ENCODE assay signal across 21 cellular contexts in genomic region chr11:108984021-108984420, GRCh38.
DNase-seq lines count a peak whose midpoint lies in the region; ATAC-seq and TF ChIP-seq lines count a peak whose summit lies in the region.
"Had no signal": no experiment of that assay in that cellular context is flagged by ENCODE, and none has a peak within 500 bp of the region (broad histone marks: within the 10 kb centered on the region; RNA-seq: fewer than 3 reads in every experiment).

No MANE protein-coding gene starts in this region.

- no peaks in the 10 kb centered on the region for H3K9me3 Mint-ChIP-seq in natural killer cell
- H3K9me3 Mint-ChIP-seq: CD4-positive, alpha-beta T cell had no signal

- H3K79me2 ChIP-seq in GM23248 (ENCODE audit: insufficient read depth): no peaks in the 10 kb centered on the region

- TF ChIP-seq CTCF in natural killer cell (IDR thresholded peaks at IDR 0.05): no peak

- H3K4me3 ChIP-seq in GM23248: no peak overlapping the region
- H3K4me3 ChIP-seq: BLaER1 treated with 17β-estradiol and CSF1 and Interleukin-3, amounts not matched to agents 10 nM and 100 nM; K562 had no signal

- H3K9ac ChIP-seq in GM23248: 0 out of 2 replicates have a peak overlapping the region, but pooled peaks have one; percentile 34
- H3K9ac ChIP-seq: BLaER1 treated with 17β-estradiol and CSF1 and Interleukin-3, amounts not matched to agents 10 nM and 100 nM had no signal

- no peak for ATAC-seq in natural killer cell
- ATAC-seq: K562 had no signal

- DNase-seq in GM23248 (peak; percentile 19), left kidney (ENCODE audit: low read depth, low spot score) (peak; percentile 19), superior temporal gyrus (ENCODE audit: extremely low spot score) (peak; percentile 38), HEK293T (ENCODE audit: extremely low spot score) (no peak), cardiac septum (ENCODE audit: low spot score) (no peak), natural killer cell (no peak)
- DNase-seq: AML-193; CD4-positive, alpha-beta T cell; COR-L47; DMS53; Kasumi-1; MV-4-11; NCI-H1105; NCI-H1436 treated with DMSO at 0.1 percent for 48 hours; NCI-H187 treated with DMSO at 0.1 percent for 48 hours; NCI-H2171 treated with DMSO at 0.1 percent for 48 hours; NCI-H524; NCI-H774 had no signal

- H3K36me3 ChIP-seq in GM23248 (ENCODE audit: low read depth): no peaks in the 10 kb centered on the region
- H3K36me3 ChIP-seq: BLaER1 treated with 17β-estradiol and CSF1 and Interleukin-3, amounts not matched to agents 10 nM and 100 nM had no signal

- H3K4me1 ChIP-seq in GM23248 (ENCODE audit: insufficient read depth): peaks cover 33% of the 10 kb centered on the region

- no peaks in the 10 kb centered on the region for H3K9me2 ChIP-seq in GM23248 (ENCODE audit: insufficient read depth)

- H3F3A ChIP-seq in GM23248 (ENCODE audit: insufficient read depth): peaks cover 24% of the 10 kb centered on the region

- peak overlapping the region; percentile 3 for H3K4me2 ChIP-seq in GM23248 (ENCODE audit: unreplicated experiment)

- WGBS in GM23248 (ENCODE audit: low coverage in 1 of 2, low lambda C conversion rate in 2 of 2, missing lambda C conversion rate in 2 of 2), 2 experiments: 87 to 95% methylated on average over 1 of the region's 1 CpG

- POLR2A ChIA-PET in HEK293T (lab: Yijun Ruan, JAX): no interaction called here

- in situ Hi-C loops in GM23248 (cut with MboI): no loop called here

- CTCF ChIA-PET in HEK293T (lab: Yijun Ruan, JAX): no interaction called here

- intact Hi-C loops in cardiac septum (cut with DNase I): loop anchor here (10.0 kb wide), 1 partner anchor 331 kb away; no protein-coding TSS in a partner anchor
- intact Hi-C loops in natural killer cell (cut with micrococcal nuclease): no loop called here

- no peaks in the 10 kb centered on the region for H3K27me3 ChIP-seq in GM23248 (replicated peaks; ENCODE audit: insufficient read depth)
- H3K27me3 ChIP-seq: BLaER1 treated with 17β-estradiol and CSF1 and Interleukin-3, amounts not matched to agents 10 nM and 100 nM had no signal

- no peak overlapping the region for H3K4me3 Mint-ChIP-seq in natural killer cell
- H3K4me3 Mint-ChIP-seq: CD4-positive, alpha-beta T cell had no signal

- H3K4me1 Mint-ChIP-seq in natural killer cell: peaks cover 0 to 5% of the 10 kb centered on the region in 2 donors

- H3K9me3 ChIP-seq in GM23248 (ENCODE audit: low read depth): no peaks in the 10 kb centered on the region

- no peaks in the 10 kb centered on the region for H3K36me3 Mint-ChIP-seq in natural killer cell

- H4K20me1 ChIP-seq in GM23248 (ENCODE audit: insufficient read depth): no peaks in the 10 kb centered on the region
- H4K20me1 ChIP-seq: BLaER1 treated with 17β-estradiol and CSF1 and Interleukin-3, amounts not matched to agents 10 nM and 100 nM had no signal

- H3K27me3 Mint-ChIP-seq in natural killer cell (ENCODE audit: low read depth in 2 of 2): peaks cover 2 to 6% of the 10 kb centered on the region in 2 donors
- H3K27me3 Mint-ChIP-seq: CD4-positive, alpha-beta T cell had no signal

- peak overlapping the region; percentile 56 for H3K27ac ChIP-seq in GM23248
- H3K27ac ChIP-seq in angular gyrus (ENCODE audit: low read depth, low read length): peak overlapping the region; percentile 63
- H3K27ac ChIP-seq: BLaER1 treated with 17β-estradiol and CSF1 and Interleukin-3, amounts not matched to agents 10 nM and 100 nM had no signal

- no peak overlapping the region for H3K27ac Mint-ChIP-seq in natural killer cell
- H3K27ac Mint-ChIP-seq: CD4-positive, alpha-beta T cell had no signal

- H2AFZ ChIP-seq in GM23248: no peak overlapping the region

TF ChIP-seq in HEK293T, 16 proteins besides CTCF, POLR2A, EP300 and RAD21:
- TF ChIP-seq SUZ12 (IDR thresholded peaks at IDR 0.05): no peak
- TF ChIP-seq HDGF (IDR thresholded peaks at IDR 0.05; ENCODE audit: borderline replicate concordance): no peak
- no peak for TF ChIP-seq FOXK2 (IDR thresholded peaks at IDR 0.05)
- TF ChIP-seq CTBP1 (IDR thresholded peaks at IDR 0.05; ENCODE audit: borderline replicate concordance): no peak
- TF ChIP-seq TARDBP (IDR thresholded peaks at IDR 0.05): no peak
- no peak for TF ChIP-seq ZNF384 (IDR thresholded peaks at IDR 0.05)
- no peak for TF ChIP-seq FOXA1 (IDR thresholded peaks at IDR 0.05)
- no peak for TF ChIP-seq NFRKB (IDR thresholded peaks at IDR 0.05)
- TF ChIP-seq LEF1 (IDR thresholded peaks at IDR 0.05; ENCODE audit: borderline replicate concordance): no peak
- TF ChIP-seq PKNOX1 (IDR thresholded peaks at IDR 0.05): no peak
- no peak for TF ChIP-seq ELF4 (IDR thresholded peaks at IDR 0.05)
- TF ChIP-seq ARNT (IDR thresholded peaks at IDR 0.05): no peak
- no peak for TF ChIP-seq L3MBTL2 (conservative IDR thresholded peaks at IDR 0.05)
- TF ChIP-seq BHLHE40 (IDR thresholded peaks at IDR 0.05; ENCODE audit: borderline replicate concordance): no peak
- no peak for TF ChIP-seq FOXM1 (IDR thresholded peaks at IDR 0.05; ENCODE audit: borderline replicate concordance)
- no peak for TF ChIP-seq SP1 (IDR thresholded peaks at IDR 0.05)
TF ChIP-seq in HEK293T: peak in this region for 0.

Comparison
In these comparisons a context has a peak if more than half of its experiments do, and no peak if none do; other contexts are left out.
1. DNase-seq: peak in GM23248 (single experiment), left kidney (single experiment) and superior temporal gyrus (single experiment); none in HEK293T (single experiment), cardiac septum (single experiment) and natural killer cell (single experiment).